Comparison of ENCODE assay signal across 32 cellular contexts in genomic region chr3:122926811-122927210, GRCh38.
"Had no signal": no experiment of that assay in that cellular context is flagged by ENCODE, and none has a peak within 500 bp of the region (broad histone marks: within the 10 kb centered on the region; RNA-seq: fewer than 3 reads in every experiment).

No MANE protein-coding gene starts in this region.

- H3K79me2 ChIP-seq: parathyroid adenoma had no signal

- H3K4me3 ChIP-seq: ovary, psoas muscle, skin epidermis, smooth muscle cell, spleen, suprapubic skin, testis, tibial artery, transverse colon, upper lobe of right lung, uterus had no signal

- H2AFZ ChIP-seq: parathyroid adenoma had no signal

- H3K36me3 Mint-ChIP-seq: naive thymus-derived CD4-positive, alpha-beta T cell; natural killer cell treated with Interleukin-12 subunit alpha and Interleukin-12 subunit beta and Interleukin-15 and Interleukin-18, amount 100 ng/mL, for 72 hours; stimulated activated memory B cell treated with anti-CD40 and anti-IgM and Interleukin-4, amounts not matched to agents 10 μg/mL and 1 μg/mL and 100 μg/mL, for 72 hours; type B pancreatic cell had no signal

- H3K4me1 Mint-ChIP-seq: stimulated activated memory B cell treated with anti-CD40 and anti-IgM and Interleukin-4, amounts not matched to agents 10 μg/mL and 1 μg/mL and 100 μg/mL, for 72 hours; stimulated activated naive CD8-positive, alpha-beta T cell treated with anti-CD3 and anti-CD28 coated beads, Interleukin-15, amount 100 ng/mL, for 72 hours had no signal

- ATAC-seq: naive thymus-derived CD4-positive, alpha-beta T cell; psoas muscle; right cardiac atrium; sciatic nerve; stimulated activated memory B cell treated with anti-CD40 and anti-IgM and Interleukin-4, amounts not matched to agents 10 μg/mL and 1 μg/mL and 100 μg/mL, for 72 hours; stimulated activated naive CD8-positive, alpha-beta T cell treated with anti-CD3 and anti-CD28 coated beads, Interleukin-15, amount 100 ng/mL, for 72 hours; stimulated activated naive CD8-positive, alpha-beta T cell treated with anti-CD3 and anti-CD28 coated beads, Interleukin-15, Interleukin-2, amounts not matched to agents 100 U/mL and 50 U/mL, for 24 hours; upper lobe of right lung had no signal

- H3K4me1 ChIP-seq: parathyroid adenoma, psoas muscle, tibial artery, upper lobe of right lung, uterus had no signal

- H3K27me3 Mint-ChIP-seq: stimulated activated naive CD8-positive, alpha-beta T cell treated with anti-CD3 and anti-CD28 coated beads, Interleukin-15, amount 100 ng/mL, for 72 hours had no signal

- H3K4me3 Mint-ChIP-seq: naive thymus-derived CD4-positive, alpha-beta T cell; natural killer cell treated with Interleukin-12 subunit alpha and Interleukin-12 subunit beta and Interleukin-15 and Interleukin-18, amount 100 ng/mL, for 72 hours; nephron progenitor cell; neural crest cell; stimulated activated memory B cell treated with anti-CD40 and anti-IgM and Interleukin-4, amounts not matched to agents 10 μg/mL and 1 μg/mL and 100 μg/mL, for 72 hours; stimulated activated naive CD8-positive, alpha-beta T cell treated with anti-CD3 and anti-CD28 coated beads, Interleukin-15, amount 100 ng/mL, for 72 hours; type B pancreatic cell had no signal

- H3K27ac Mint-ChIP-seq: naive thymus-derived CD4-positive, alpha-beta T cell; natural killer cell treated with Interleukin-12 subunit alpha and Interleukin-12 subunit beta and Interleukin-15 and Interleukin-18, amount 100 ng/mL, for 72 hours; nephron progenitor cell; progenitor cell of endocrine pancreas; stimulated activated memory B cell treated with anti-CD40 and anti-IgM and Interleukin-4, amounts not matched to agents 10 μg/mL and 1 μg/mL and 100 μg/mL, for 72 hours; type B pancreatic cell had no signal

- H3K9me3 Mint-ChIP-seq: naive thymus-derived CD4-positive, alpha-beta T cell; natural killer cell treated with Interleukin-12 subunit alpha and Interleukin-12 subunit beta and Interleukin-15 and Interleukin-18, amount 100 ng/mL, for 72 hours; nephron progenitor cell; neural crest cell; stimulated activated memory B cell treated with anti-CD40 and anti-IgM and Interleukin-4, amounts not matched to agents 10 μg/mL and 1 μg/mL and 100 μg/mL, for 72 hours; stimulated activated naive CD8-positive, alpha-beta T cell treated with anti-CD3 and anti-CD28 coated beads, Interleukin-15, amount 100 ng/mL, for 72 hours; type B pancreatic cell had no signal

- H3K4me2 ChIP-seq: smooth muscle cell had no signal

- H3K9me3 ChIP-seq: neutrophil, ovary, psoas muscle, spleen, suprapubic skin, testis, tibial artery, transverse colon, upper lobe of right lung, uterus had no signal

- H3K9ac ChIP-seq: parathyroid adenoma had no signal

- DNase-seq: naive thymus-derived CD4-positive, alpha-beta T cell; nephron progenitor cell; nucleus accumbens; ovary; psoas muscle; right cardiac atrium; stimulated activated CD4-positive, alpha-beta T cell treated with anti-CD3 and anti-CD28 coated beads, Interleukin-12 subunit alpha, Interleukin-12 subunit beta, amount 100 ng/mL, for 4 hours; stimulated activated CD4-positive, alpha-beta T cell treated with anti-CD3 and anti-CD28 coated beads, Interleukin-1b, Interleukin-23, amount 100 ng/mL, for 48 hours; stimulated activated CD4-positive, alpha-beta T cell treated with anti-CD3 and anti-CD28 coated beads, Interleukin-4, amount 100 ng/mL, for 1 hour; stimulated activated CD4-positive, alpha-beta T cell treated with anti-CD3 and anti-CD28 coated beads, Interleukin-4, amount 100 ng/mL, for 4 hours; stimulated activated CD8-positive, alpha-beta memory T cell treated with anti-CD3 and anti-CD28 coated beads, Interleukin-4, amount 100 ng/mL, for 48 hours; stimulated activated naive CD4-positive, alpha-beta T cell; stimulated activated naive CD8-positive, alpha-beta T cell treated with anti-CD3 and anti-CD28 coated beads, Interleukin-15, amount 100 ng/mL, for 72 hours; stimulated activated naive CD8-positive, alpha-beta T cell treated with anti-CD3 and anti-CD28 coated beads, Interleukin-15, Interleukin-2, amounts not matched to agents 100 U/mL and 50 U/mL, for 24 hours; substantia nigra; testis; transverse colon; upper lobe of right lung; uterus had no signal

- H3K36me3 ChIP-seq: neutrophil, ovary, spleen, suprapubic skin, tibial artery, transverse colon, upper lobe of right lung, uterus had no signal

- H3K27ac ChIP-seq: neutrophil, ovary, parathyroid adenoma, psoas muscle, skin epidermis, spleen, suprapubic skin, testis, tibial artery, transverse colon, upper lobe of right lung, uterus had no signal

- H3K27me3 ChIP-seq: ovary, testis, uterus had no signal
